In genomic region chr9:76302947-76303550, GRCh38 we compare ENCODE assay signal across 9 cellular contexts.
DNase-seq lines count a peak whose midpoint lies in the region; ATAC-seq and TF ChIP-seq lines count a peak whose summit lies in the region.
"Had no signal": no experiment of that assay in that cellular context is flagged by ENCODE, and none has a peak within 500 bp of the region (broad histone marks: within the 10 kb centered on the region; RNA-seq: fewer than 3 reads in every experiment).

No MANE protein-coding gene starts in this region.

- H2AK9ac ChIP-seq in IMR-90 (replicated peaks; ENCODE audit: low read depth, low read length, poor library complexity) = no peak overlapping the region

- H3K36me3 ChIP-seq in BJ (ENCODE audit: control insufficient read depth, insufficient read depth, low read length) (no peaks in the 10 kb centered on the region), IMR-90 (ENCODE audit: control insufficient read depth, insufficient read depth, low read length) (no peaks in the 10 kb centered on the region), Peyer's patch (peaks cover 0 to 14% (median 0%) of the 10 kb centered on the region in 3 donors)

- H3K14ac ChIP-seq in IMR-90 (replicated peaks; ENCODE audit: low read depth, low read length) = no peak overlapping the region

- H2BK15ac ChIP-seq in IMR-90 (ENCODE audit: low read depth, low read length) = no peak overlapping the region

- H4K8ac ChIP-seq in IMR-90 (ENCODE audit: low read depth in 2 of 2, low read length in 2 of 2) = no peak overlapping the region

- dilution Hi-C loops in IMR-90 (cut with HindIII; ENCODE audit: low sequenced_read_pairs, unreplicated experiment) = no loop called here

- ATAC-seq in GM18867 (IDR thresholded peaks at IDR 0.05; ENCODE audit: unreplicated experiment) (peak; percentile 71), IMR-90 (ENCODE audit: low read depth) (peak; percentile 79), natural killer cell (peak; percentile 57 to 82 (median 70)), HG02852 (IDR thresholded peaks at IDR 0.05; ENCODE audit: unreplicated experiment) (no peak)

- POLR2A ChIA-PET in BJ (lab: Charles Lee) = no interaction called here
- POLR2A ChIA-PET in IMR-90 (lab: Charles Lee; ENCODE audit: unreplicated experiment) = interaction anchor here (0.6 kb wide), 2 partner anchors 241 to 567 kb away, joined by 9 to 33 read pairs; no protein-coding TSS in a partner anchor

- TF ChIP-seq RAD21 in IMR-90 (IDR thresholded peaks at IDR 0.05; ENCODE audit: low read length) = peak; percentile 94

- no CpG with 5 or more reads among the region's 3 CpGs for WGBS in IMR-90 (ENCODE audit: extremely low coverage in 2 of 2, insufficient read length in 1 of 2), 2 experiments

- H3K27me3 ChIP-seq in BJ (ENCODE audit: control insufficient read depth, insufficient read depth, low read length) (no peaks in the 10 kb centered on the region), IMR-90 (ENCODE audit: control insufficient read depth, insufficient read depth, low read length) (no peaks in the 10 kb centered on the region), Peyer's patch (no peaks in the 10 kb centered on the region)

- no peaks in the 10 kb centered on the region for H3K36me3 Mint-ChIP-seq in natural killer cell
- H3K36me3 Mint-ChIP-seq: IgD-negative memory B cell had no signal

- H3K27ac Mint-ChIP-seq in natural killer cell = no peak overlapping the region
- H3K27ac Mint-ChIP-seq: IgD-negative memory B cell had no signal

- no peak overlapping the region for H3K27ac ChIP-seq in IMR-90 (ENCODE audit: insufficient read depth, low read length)
- H3K27ac ChIP-seq in Peyer's patch = no peak overlapping the region

- no peak overlapping the region for H3K23ac ChIP-seq in IMR-90 (ENCODE audit: low read depth, low read length)

- H2BK120ac ChIP-seq in IMR-90 (ENCODE audit: low read depth, low read length) = no peak overlapping the region

- H4K20me1 ChIP-seq in IMR-90 (ENCODE audit: insufficient read depth, low read length) = no peaks in the 10 kb centered on the region

- no peak overlapping the region for H4K91ac ChIP-seq in IMR-90 (ENCODE audit: insufficient read depth, low read depth, low read length)

- H3K4me3 ChIP-seq in BJ (ENCODE audit: low read depth, low read length) (no peak overlapping the region), IMR-90 (ENCODE audit: insufficient read depth, low read depth, low read length) (no peak overlapping the region), Peyer's patch (no peak overlapping the region), epithelial cell of esophagus (ENCODE audit: low read length) (no peak overlapping the region)

- no peak overlapping the region for H2AK5ac ChIP-seq in IMR-90 (ENCODE audit: low read depth, low read length)

- TF ChIP-seq POLR2A in IMR-90 (IDR thresholded peaks at IDR 0.05; ENCODE audit: low read depth, low read length) (no peak), Peyer's patch (IDR thresholded peaks at IDR 0.05) (no peak)

- no peak overlapping the region for H4K5ac ChIP-seq in IMR-90 (ENCODE audit: low read depth, low read length)

- H3K79me1 ChIP-seq in IMR-90 (ENCODE audit: low read depth in 1 of 2, low read length in 2 of 2) = no peaks in the 10 kb centered on the region

- in situ Hi-C loops in IMR-90 (cut with MboI; ENCODE audit: low sequenced_read_pairs) = loop anchor here (10.0 kb wide), 1 partner anchor 1038 kb away; no protein-coding TSS in a partner anchor

- no peak overlapping the region for H2BK5ac ChIP-seq in IMR-90 (ENCODE audit: low read depth, low read length, poor library complexity, severe bottlenecking)

- no peak overlapping the region for H3K4me2 ChIP-seq in IMR-90 (ENCODE audit: low read depth, low read length)

- no TSS peak for BruUV-seq in IMR-90 (replicated peaks; lab: Mats Ljungman, UMichigan)

- peak; percentile 57 for TF ChIP-seq CTCF in BJ (IDR thresholded peaks at IDR 0.05; ENCODE audit: insufficient read depth, low read depth, low read length)
- peak; percentile 80 for TF ChIP-seq CTCF in IMR-90 (conservative IDR thresholded peaks at IDR 0.05; ENCODE audit: low read depth, low read length)
- peak; percentile 20 to 76 (median 70) for TF ChIP-seq CTCF in Peyer's patch (IDR thresholded peaks at IDR 0.05)
- peak; percentile 61 for TF ChIP-seq CTCF in epithelial cell of esophagus (IDR thresholded peaks at IDR 0.05; ENCODE audit: insufficient read depth, low read depth, low read length, missing control alignments)
- TF ChIP-seq CTCF in natural killer cell (IDR thresholded peaks at IDR 0.05) = peak; percentile 73

- CTCF ChIA-PET in BJ (lab: Yijun Ruan, JAX) = interaction anchor here (0.6 to 3.2 kb wide), 10 partner anchors 10 to 324 kb away, joined by 3 to 11 read pairs (median 4); no protein-coding TSS in a partner anchor
- CTCF ChIA-PET in IMR-90 (lab: Yijun Ruan, JAX) = interaction anchor here (0.6 to 1.8 kb wide), 8 partner anchors 19 to 1648 kb away, joined by 3 to 7 read pairs (median 4); no protein-coding TSS in a partner anchor

- no peak overlapping the region for H3K56ac ChIP-seq in IMR-90 (ENCODE audit: extremely low read depth, insufficient read depth, low read length)

- H3K4me1 Mint-ChIP-seq in natural killer cell = no peaks in the 10 kb centered on the region
- H3K4me1 Mint-ChIP-seq: IgD-negative memory B cell had no signal

- H3K18ac ChIP-seq in IMR-90 (ENCODE audit: low read depth, low read length) = no peak overlapping the region

- H3K9me1 ChIP-seq in IMR-90 (ENCODE audit: insufficient read depth, low read length) = no peaks in the 10 kb centered on the region

- H2BK20ac ChIP-seq in IMR-90 (ENCODE audit: low read depth, low read length) = no peak overlapping the region

- no peak overlapping the region for H3K4ac ChIP-seq in IMR-90 (ENCODE audit: low read depth, low read length)

- no peak overlapping the region for H3K4me3 Mint-ChIP-seq in natural killer cell
- H3K4me3 Mint-ChIP-seq: IgD-negative memory B cell had no signal

- no peak for DNase-seq in BJ (ENCODE audit: low read depth)
- peak; percentile 72 for DNase-seq in IMR-90
- DNase-seq in Peyer's patch = no peak
- peak; percentile 69 for DNase-seq in epithelial cell of esophagus (ENCODE audit: low read depth)
- no peak for DNase-seq in natural killer cell
- no peak for DNase-seq in ecto neural progenitor cell (ENCODE audit: low spot score)

- intact Hi-C loops in IMR-90 (cut with micrococcal nuclease) = loop anchor here (2.0 to 5.0 kb wide), 10 partner anchors 86 to 1038 kb away; partner anchors contain the start of gene PCSK5
- intact Hi-C loops in natural killer cell (cut with micrococcal nuclease) = loop anchor here (2.0 kb wide), 1 partner anchor 436 kb away; no protein-coding TSS in a partner anchor

- no peaks in the 10 kb centered on the region for H3K9me3 ChIP-seq in IMR-90 (ENCODE audit: control insufficient read depth, insufficient read depth, low read length)
- H3K9me3 ChIP-seq in Peyer's patch = no peaks in the 10 kb centered on the region

- no peak overlapping the region for H3K9ac ChIP-seq in IMR-90 (ENCODE audit: low read depth, low read length)

- H3K4me1 ChIP-seq in IMR-90 (ENCODE audit: control insufficient read depth, insufficient read depth, low read length) = peaks cover 3% of the 10 kb centered on the region
- H3K4me1 ChIP-seq in Peyer's patch = no peaks in the 10 kb centered on the region

- peaks cover 0 to 3% of the 10 kb centered on the region in 2 donors for H3K27me3 Mint-ChIP-seq in natural killer cell (ENCODE audit: low read depth in 2 of 2)

- no peaks in the 10 kb centered on the region for H3K9me3 Mint-ChIP-seq in natural killer cell
- H3K9me3 Mint-ChIP-seq: IgD-negative memory B cell had no signal

- no peak overlapping the region for H2AFZ ChIP-seq in IMR-90 (replicated peaks; ENCODE audit: low read length, poor library complexity)

TF ChIP-seq in IMR-90, 13 proteins besides CTCF, POLR2A, EP300 and RAD21:
- no peak for TF ChIP-seq CHD1 (IDR thresholded peaks at IDR 0.05; ENCODE audit: low read depth, low read length)
- TF ChIP-seq SMC3 (IDR thresholded peaks at IDR 0.05; ENCODE audit: low read depth, low read length) = peak; percentile 95

Comparison
In these comparisons a context has a peak if more than half of its experiments do, and no peak if none do; other contexts are left out.
1. DNase-seq: peak in IMR-90 (single experiment) and epithelial cell of esophagus (single experiment); none in BJ (single experiment), Peyer's patch (0 of 3), natural killer cell (single experiment) and ecto neural progenitor cell (single experiment).
2. Peak in every context shown above with its lines, with median percentiles within 50 percentile points of each other: CTCF ChIP-seq.